ENCODE assay signal across 1 cellular context in genomic region chr21:31335957-31336738, GRCh38.
TF ChIP-seq lines count a peak whose summit lies in the region.

No MANE protein-coding gene starts in this region.

TF ChIP-seq in HEK293, 187 proteins besides CTCF, POLR2A, EP300 and RAD21 (continued from another document):
- TF ChIP-seq, protein P1, sequence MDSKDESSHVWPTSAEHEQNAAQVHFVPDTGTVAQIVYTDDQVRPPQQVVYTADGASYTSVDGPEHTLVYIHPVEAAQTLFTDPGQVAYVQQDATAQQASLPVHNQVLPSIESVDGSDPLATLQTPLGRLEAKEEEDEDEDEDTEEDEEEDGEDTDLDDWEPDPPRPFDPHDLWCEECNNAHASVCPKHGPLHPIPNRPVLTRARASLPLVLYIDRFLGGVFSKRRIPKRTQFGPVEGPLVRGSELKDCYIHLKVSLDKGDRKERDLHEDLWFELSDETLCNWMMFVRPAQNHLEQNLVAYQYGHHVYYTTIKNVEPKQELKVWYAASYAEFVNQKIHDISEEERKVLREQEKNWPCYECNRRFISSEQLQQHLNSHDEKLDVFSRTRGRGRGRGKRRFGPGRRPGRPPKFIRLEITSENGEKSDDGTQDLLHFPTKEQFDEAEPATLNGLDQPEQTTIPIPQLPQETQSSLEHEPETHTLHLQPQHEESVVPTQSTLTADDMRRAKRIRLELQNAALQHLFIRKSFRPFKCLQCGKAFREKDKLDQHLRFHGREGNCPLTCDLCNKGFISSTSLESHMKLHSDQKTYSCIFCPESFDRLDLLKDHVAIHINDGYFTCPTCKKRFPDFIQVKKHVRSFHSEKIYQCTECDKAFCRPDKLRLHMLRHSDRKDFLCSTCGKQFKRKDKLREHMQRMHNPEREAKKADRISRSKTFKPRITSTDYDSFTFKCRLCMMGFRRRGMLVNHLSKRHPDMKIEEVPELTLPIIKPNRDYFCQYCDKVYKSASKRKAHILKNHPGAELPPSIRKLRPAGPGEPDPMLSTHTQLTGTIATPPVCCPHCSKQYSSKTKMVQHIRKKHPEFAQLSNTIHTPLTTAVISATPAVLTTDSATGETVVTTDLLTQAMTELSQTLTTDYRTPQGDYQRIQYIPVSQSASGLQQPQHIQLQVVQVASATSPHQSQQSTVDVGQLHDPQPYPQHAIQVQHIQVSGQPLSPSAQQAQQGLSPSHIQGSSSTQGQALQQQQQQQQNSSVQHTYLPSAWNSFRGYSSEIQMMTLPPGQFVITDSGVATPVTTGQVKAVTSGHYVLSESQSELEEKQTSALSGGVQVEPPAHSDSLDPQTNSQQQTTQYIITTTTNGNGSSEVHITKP (tag by site-specific recombination; IDR thresholded peaks at IDR 0.05) = peak; percentile 63
- no peak for TF ChIP-seq ZNF174 (tag by site-specific recombination; IDR thresholded peaks at IDR 0.05)
- peak; percentile 59 for TF ChIP-seq ZEB2 (tag by site-specific recombination; IDR thresholded peaks at IDR 0.05)
- no peak for TF ChIP-seq ZNF639 (tag by site-specific recombination; IDR thresholded peaks at IDR 0.05)
- TF ChIP-seq, protein P2, sequence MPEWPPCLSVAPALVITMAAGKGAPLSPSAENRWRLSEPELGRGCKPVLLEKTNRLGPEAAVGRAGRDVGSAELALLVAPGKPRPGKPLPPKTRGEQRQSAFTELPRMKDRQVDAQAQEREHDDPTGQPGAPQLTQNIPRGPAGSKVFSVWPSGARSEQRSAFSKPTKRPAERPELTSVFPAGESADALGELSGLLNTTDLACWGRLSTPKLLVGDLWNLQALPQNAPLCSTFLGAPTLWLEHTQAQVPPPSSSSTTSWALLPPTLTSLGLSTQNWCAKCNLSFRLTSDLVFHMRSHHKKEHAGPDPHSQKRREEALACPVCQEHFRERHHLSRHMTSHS (tag by site-specific recombination; IDR thresholded peaks at IDR 0.05) = no peak
- 0 out of 2 replicates have a peak, but pooled peaks have one; percentile 37 for TF ChIP-seq ZNF629 (tag by site-specific recombination; IDR thresholded peaks at IDR 0.05)
TF ChIP-seq in HEK293: peak in this region for 6.
